Comparison of ENCODE assay signal across 8 cellular contexts in the genomic region with DNA sequence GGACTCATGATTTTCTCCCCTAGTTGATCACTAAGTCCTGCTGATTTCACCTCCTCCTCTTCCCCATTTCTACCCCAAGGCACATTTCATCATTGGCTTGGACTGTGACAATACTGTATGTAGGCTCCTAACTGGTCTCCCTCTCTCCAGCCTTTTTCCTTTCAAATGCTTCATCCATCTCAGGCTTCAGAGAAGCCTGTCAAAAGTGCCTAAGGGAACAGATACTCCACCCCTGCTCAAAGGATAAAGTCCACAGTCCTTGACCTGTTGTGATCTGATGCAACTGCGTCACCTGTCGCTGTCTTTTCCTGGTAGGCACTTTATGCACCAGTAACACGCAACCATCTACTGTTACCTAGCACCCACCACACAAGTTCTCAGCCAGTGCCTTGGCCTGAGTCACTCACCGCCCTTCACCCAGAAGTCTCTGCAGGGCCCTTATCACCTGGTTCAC. TPM values are rescaled to one million over a fixed set of nuclear protein-coding genes. Genes with fewer than 3 reads are reported as not detected.
DNase-seq lines count a peak whose midpoint lies in the region; ATAC-seq and TF ChIP-seq lines count a peak whose summit lies in the region.

No MANE protein-coding gene starts in this region.

- no peak for TF ChIP-seq CTCF in Calu3 (IDR thresholded peaks at IDR 0.05; ENCODE audit: unreplicated experiment)

- intact Hi-C loops in Calu3 (cut with micrococcal nuclease; ENCODE audit: unreplicated experiment) = no loop called here
- intact Hi-C loops in naive thymus-derived CD4-positive, alpha-beta T cell (cut with micrococcal nuclease) = no loop called here

- H3K9me3 ChIP-seq in naive thymus-derived CD4-positive, alpha-beta T cell (ENCODE audit: control insufficient read depth in 2 of 3, low read length in 3 of 3) = no peaks in the 10 kb centered on the region

- H3K27ac ChIP-seq in angular gyrus (ENCODE audit: low read depth, low read length) = peak overlapping the region; percentile 93
- H3K27ac ChIP-seq in naive thymus-derived CD4-positive, alpha-beta T cell (ENCODE audit: low read depth, low read length) = no peak overlapping the region

- no peaks in the 10 kb centered on the region for H3K9me3 Mint-ChIP-seq in Calu3 (ENCODE audit: low read depth, unreplicated experiment)
- no peaks in the 10 kb centered on the region for H3K9me3 Mint-ChIP-seq in naive thymus-derived CD4-positive, alpha-beta T cell

- H3K4me3 ChIP-seq in naive thymus-derived CD4-positive, alpha-beta T cell (ENCODE audit: low read length) = no peak overlapping the region

- H3K36me3 ChIP-seq in naive thymus-derived CD4-positive, alpha-beta T cell (ENCODE audit: control insufficient read depth in 2 of 3, insufficient read depth in 3 of 3, low read length in 3 of 3) = peaks cover 0 to under 1% (median 0%) of the 10 kb centered on the region in 3 experiments

- peak overlapping the region; percentile 28 for H3K27ac Mint-ChIP-seq in Calu3 (ENCODE audit: unreplicated experiment)
- peak overlapping the region in 3 of 9 donors; percentile 8 to 29 (median 22) for H3K27ac Mint-ChIP-seq in naive thymus-derived CD4-positive, alpha-beta T cell

- no peaks in the 10 kb centered on the region for H3K27me3 ChIP-seq in naive thymus-derived CD4-positive, alpha-beta T cell (ENCODE audit: control insufficient read depth in 2 of 2, insufficient read depth in 2 of 2, low read length in 2 of 2)

- H3K4me1 ChIP-seq in naive thymus-derived CD4-positive, alpha-beta T cell (ENCODE audit: control insufficient read depth in 2 of 2, insufficient read depth in 2 of 2, low read length in 2 of 2) = peaks cover 0 to 19% of the 10 kb centered on the region in 2 donors

- ATAC-seq in naive thymus-derived CD4-positive, alpha-beta T cell = peak; percentile 24
- no peak for ATAC-seq in HG03108 (IDR thresholded peaks at IDR 0.05; ENCODE audit: unreplicated experiment)
- ATAC-seq in HG02981 (IDR thresholded peaks at IDR 0.05; ENCODE audit: unreplicated experiment) = no peak

- peaks cover 24% of the 10 kb centered on the region for H3K4me1 Mint-ChIP-seq in Calu3 (ENCODE audit: low read depth, unreplicated experiment)
- H3K4me1 Mint-ChIP-seq in naive thymus-derived CD4-positive, alpha-beta T cell = peaks cover 26 to 80% (median 65%) of the 10 kb centered on the region in 7 donors

- H3K36me3 Mint-ChIP-seq in Calu3 (ENCODE audit: insufficient read depth, unreplicated experiment) = peaks cover 5% of the 10 kb centered on the region
- peaks cover 0 to 8% (median 0%) of the 10 kb centered on the region in 5 donors for H3K36me3 Mint-ChIP-seq in naive thymus-derived CD4-positive, alpha-beta T cell

- CTCF ChIA-PET in Calu3 (lab: Charles Lee) = interaction anchor here (1.0 kb wide), 1 partner anchor 12 kb away, joined by 3 read pairs; no protein-coding TSS in a partner anchor
- CTCF ChIA-PET in naive thymus-derived CD4-positive, alpha-beta T cell (lab: Charles Lee) = interaction anchor here (1.8 kb wide), 1 partner anchor 177 kb away, joined by 4 read pairs; no protein-coding TSS in a partner anchor

- H3K4me3 Mint-ChIP-seq in Calu3 (ENCODE audit: low read depth, unreplicated experiment) = peak overlapping the region; percentile 4
- peak overlapping the region in 8 of 10 donors; percentile 1 to 29 (median 4) for H3K4me3 Mint-ChIP-seq in naive thymus-derived CD4-positive, alpha-beta T cell

- POLR2A ChIA-PET in naive thymus-derived CD4-positive, alpha-beta T cell (lab: Charles Lee) = interaction anchor here (1.2 kb wide), 1 partner anchor 12 kb away, joined by 5 read pairs; no protein-coding TSS in a partner anchor

- DNase-seq in Calu3 = peak; percentile 61
- peak; percentile 57 for DNase-seq in NCI-H146 treated with DMSO at 0.1 percent for 48 hours (lab: John Stamatoyannopoulos, UW; ENCODE audit: unreplicated experiment)
- no peak for DNase-seq in naive thymus-derived CD4-positive, alpha-beta T cell
- no peak for DNase-seq in activated CD4-positive, alpha-beta T cell treated with anti-CD3 and anti-CD28 coated beads for 4 hours
- DNase-seq in iPS-NIHi11 (ENCODE audit: low spot score) = no peak

- BruUV-seq in Calu3 (replicated peaks; lab: Mats Ljungman, UMichigan) = no TSS peak

- no peaks in the 10 kb centered on the region for H3K27me3 Mint-ChIP-seq in Calu3 (ENCODE audit: unreplicated experiment)
- H3K27me3 Mint-ChIP-seq in naive thymus-derived CD4-positive, alpha-beta T cell = no peaks in the 10 kb centered on the region

RNA-seq across cellular contexts. Expression of a gene that starts 12.8 kb away (rescaled TPM):
- total RNA-seq in Calu3 (2022) = 87.3 and 109 TPM in 2 replicates
- 10 to 100 TPM; 13.5 to 35.7 (median 29.1) TPM for total RNA-seq in naive thymus-derived CD4-positive, alpha-beta T cell
- polyA plus RNA-seq in naive thymus-derived CD4-positive, alpha-beta T cell = 10 to 100 TPM; 12.6 to 14.7 TPM

RNA-seq across cellular contexts. Expression of a gene that starts 50.7 kb away (rescaled TPM):
- total RNA-seq in Calu3 (2022) = 0.57 and 1.1 TPM in 2 replicates
- total RNA-seq in naive thymus-derived CD4-positive, alpha-beta T cell = under 1 TPM in 4 of 5 experiments, not detected in 1; 0.24 to 0.79 (median 0.43) TPM
- polyA plus RNA-seq in naive thymus-derived CD4-positive, alpha-beta T cell = under 1 TPM in 1 of 2 donors, not detected in 1; 0.45 TPM

RNA-seq across cellular contexts. Expression of a gene that starts 52.6 kb away (rescaled TPM):
- 33.9 and 40.8 TPM in 2 replicates for total RNA-seq in Calu3 (2022)
- total RNA-seq in naive thymus-derived CD4-positive, alpha-beta T cell = 10 to 100 TPM; 51.1 to 82.0 (median 65.5) TPM
- 10 to 100 TPM; 46.0 to 53.8 TPM for polyA plus RNA-seq in naive thymus-derived CD4-positive, alpha-beta T cell

Comparison
In these comparisons a context has a peak if more than half of its experiments do, and no peak if none do; other contexts are left out.
1. DNase-seq: peak in Calu3 (single experiment) and NCI-H146 treated with DMSO at 0.1 percent for 48 hours (single experiment); none in naive thymus-derived CD4-positive, alpha-beta T cell (0 of 9), activated CD4-positive, alpha-beta T cell treated with anti-CD3 and anti-CD28 coated beads for 4 hours (0 of 2) and iPS-NIHi11 (single experiment).